ENCODE assay signal across 2 cellular contexts in the genomic region with DNA sequence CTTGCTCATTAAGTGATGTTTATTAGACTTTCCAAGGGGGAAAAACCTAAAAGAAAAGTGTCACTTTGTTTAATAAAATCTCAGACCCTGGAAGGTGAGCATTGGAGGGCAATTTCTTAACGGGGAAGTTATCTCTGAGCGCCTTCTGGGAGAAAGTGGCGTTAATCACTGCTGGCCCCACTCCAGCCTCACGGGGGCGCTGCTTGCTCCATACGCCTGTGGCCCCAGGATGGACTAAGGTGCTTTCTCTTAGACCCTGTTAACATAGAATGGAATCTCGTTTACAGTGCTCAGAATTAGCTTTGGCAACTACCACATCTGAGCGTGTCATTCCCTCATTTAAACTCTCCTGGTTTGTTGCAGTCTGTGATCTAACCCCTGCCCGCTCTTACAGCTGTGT.
TF ChIP-seq lines count a peak whose summit lies in the region.

No MANE protein-coding gene starts in this region.

TF ChIP-seq in GM23338, 12 proteins besides CTCF, POLR2A, EP300 and RAD21:
- TF ChIP-seq POLR2AphosphoS5 (IDR thresholded peaks at IDR 0.05; ENCODE audit: low read depth) (no peak), EZH2 (IDR thresholded peaks at IDR 0.05; ENCODE audit: low read depth, unreplicated experiment) (no peak)

TF ChIP-seq in WTC11, 78 proteins besides CTCF, POLR2A, EP300 and RAD21:
- TF ChIP-seq RELA (CRISPR knock-in tag; IDR thresholded peaks at IDR 0.05; ENCODE audit: borderline replicate concordance) (no peak), ZNF423 (CRISPR knock-in tag; IDR thresholded peaks at IDR 0.05) (no peak), NR2C2 (CRISPR knock-in tag; IDR thresholded peaks at IDR 0.05) (no peak)
- TF ChIP-seq, protein P1, sequence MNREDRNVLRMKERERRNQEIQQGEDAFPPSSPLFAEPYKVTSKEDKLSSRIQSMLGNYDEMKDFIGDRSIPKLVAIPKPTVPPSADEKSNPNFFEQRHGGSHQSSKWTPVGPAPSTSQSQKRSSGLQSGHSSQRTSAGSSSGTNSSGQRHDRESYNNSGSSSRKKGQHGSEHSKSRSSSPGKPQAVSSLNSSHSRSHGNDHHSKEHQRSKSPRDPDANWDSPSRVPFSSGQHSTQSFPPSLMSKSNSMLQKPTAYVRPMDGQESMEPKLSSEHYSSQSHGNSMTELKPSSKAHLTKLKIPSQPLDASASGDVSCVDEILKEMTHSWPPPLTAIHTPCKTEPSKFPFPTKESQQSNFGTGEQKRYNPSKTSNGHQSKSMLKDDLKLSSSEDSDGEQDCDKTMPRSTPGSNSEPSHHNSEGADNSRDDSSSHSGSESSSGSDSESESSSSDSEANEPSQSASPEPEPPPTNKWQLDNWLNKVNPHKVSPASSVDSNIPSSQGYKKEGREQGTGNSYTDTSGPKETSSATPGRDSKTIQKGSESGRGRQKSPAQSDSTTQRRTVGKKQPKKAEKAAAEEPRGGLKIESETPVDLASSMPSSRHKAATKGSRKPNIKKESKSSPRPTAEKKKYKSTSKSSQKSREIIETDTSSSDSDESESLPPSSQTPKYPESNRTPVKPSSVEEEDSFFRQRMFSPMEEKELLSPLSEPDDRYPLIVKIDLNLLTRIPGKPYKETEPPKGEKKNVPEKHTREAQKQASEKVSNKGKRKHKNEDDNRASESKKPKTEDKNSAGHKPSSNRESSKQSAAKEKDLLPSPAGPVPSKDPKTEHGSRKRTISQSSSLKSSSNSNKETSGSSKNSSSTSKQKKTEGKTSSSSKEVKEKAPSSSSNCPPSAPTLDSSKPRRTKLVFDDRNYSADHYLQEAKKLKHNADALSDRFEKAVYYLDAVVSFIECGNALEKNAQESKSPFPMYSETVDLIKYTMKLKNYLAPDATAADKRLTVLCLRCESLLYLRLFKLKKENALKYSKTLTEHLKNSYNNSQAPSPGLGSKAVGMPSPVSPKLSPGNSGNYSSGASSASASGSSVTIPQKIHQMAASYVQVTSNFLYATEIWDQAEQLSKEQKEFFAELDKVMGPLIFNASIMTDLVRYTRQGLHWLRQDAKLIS (CRISPR knock-in tag; IDR thresholded peaks at IDR 0.05; ENCODE audit: borderline replicate concordance): no peak
